17 cellular contexts compared by ENCODE assay signal in the genomic region with DNA sequence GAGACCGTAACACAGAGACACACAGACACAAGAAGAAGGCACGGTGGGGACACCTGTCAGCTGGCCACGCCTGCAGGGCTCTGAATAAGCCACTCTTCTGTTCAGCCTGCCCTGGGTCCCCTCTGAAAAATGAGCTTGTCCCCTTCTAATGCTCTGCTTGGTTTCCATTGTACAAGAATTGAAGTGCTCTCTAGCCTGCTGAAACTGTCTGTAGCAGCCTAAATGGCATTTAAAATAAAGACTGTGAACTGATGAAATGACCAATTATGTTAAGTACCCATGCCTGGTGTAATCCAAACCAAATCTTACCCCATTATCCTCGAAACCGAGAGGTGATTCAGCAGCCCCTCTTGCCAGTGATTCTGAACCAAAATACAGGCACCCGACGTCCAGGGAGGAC.
A peak's percentile ranks its signal among the peaks of the same experiment; 100 is the strongest.
DNase-seq lines count a peak whose midpoint lies in the region; ATAC-seq, FAIRE-seq and TF ChIP-seq lines count a peak whose summit lies in the region.
"Had no signal": no experiment of that assay in that cellular context is flagged by ENCODE, and none has a peak within 500 bp of the region (broad histone marks: within the 10 kb centered on the region; RNA-seq: fewer than 3 reads in every experiment).

No MANE protein-coding gene starts in this region.

- no peak overlapping the region for H3K9ac ChIP-seq in mesenchymal stem cell (ENCODE audit: low read length)

- H3K4me1 Mint-ChIP-seq in central memory CD8-positive, alpha-beta T cell: peaks cover 70% of the 10 kb centered on the region

- in situ Hi-C loops in G401 (cut with HindIII; ENCODE audit: low sequenced_read_pairs): no loop called here

- no peak overlapping the region for H2BK12ac ChIP-seq in mesenchymal stem cell (ENCODE audit: low read length in 2 of 2)

- no peaks in the 10 kb centered on the region for H3K27me3 Mint-ChIP-seq in central memory CD8-positive, alpha-beta T cell

- H2BK5ac ChIP-seq in mesenchymal stem cell (ENCODE audit: low read depth, low read length, poor library complexity, severe bottlenecking): no peak overlapping the region

- H3K9me3 Mint-ChIP-seq in central memory CD8-positive, alpha-beta T cell: no peaks in the 10 kb centered on the region
- H3K9me3 Mint-ChIP-seq: nephron progenitor cell had no signal

- no peak for TF ChIP-seq POLR2A in GM12891 (IDR thresholded peaks at IDR 0.05; ENCODE audit: low read depth, low read length)

- no peaks in the 10 kb centered on the region for H3K9me3 ChIP-seq in mesenchymal stem cell (ENCODE audit: control insufficient read depth, low read length)
- H3K9me3 ChIP-seq: BE2C, testis had no signal

- H3K27ac ChIP-seq in mesenchymal stem cell (ENCODE audit: low read length, poor library complexity, severe bottlenecking): no peak overlapping the region
- H3K27ac ChIP-seq: testis, WERI-Rb-1 had no signal

- no peaks in the 10 kb centered on the region for H3K27me3 ChIP-seq in mesenchymal stem cell (ENCODE audit: control insufficient read depth in 1 of 2, insufficient read depth in 1 of 2, low read length in 2 of 2)
- H3K27me3 ChIP-seq: BE2C, testis had no signal

- H3K4me3 Mint-ChIP-seq in central memory CD8-positive, alpha-beta T cell: no peak overlapping the region
- H3K4me3 Mint-ChIP-seq: nephron progenitor cell had no signal

- no peak for ATAC-seq in central memory CD8-positive, alpha-beta T cell (replicated peaks; ENCODE audit: extremely low read depth, poor library complexity, severe bottlenecking)

- peaks cover 50% of the 10 kb centered on the region for H3K79me1 ChIP-seq in mesenchymal stem cell (replicated peaks; ENCODE audit: low read length, poor library complexity, severe bottlenecking)

- no peak overlapping the region for H3K18ac ChIP-seq in mesenchymal stem cell (ENCODE audit: low read depth in 1 of 2, low read length in 2 of 2)

- no peak overlapping the region for H2BK120ac ChIP-seq in mesenchymal stem cell (ENCODE audit: low read depth, low read length)

- no peak overlapping the region for H3K14ac ChIP-seq in mesenchymal stem cell (ENCODE audit: low read length in 2 of 2)

- H2AK5ac ChIP-seq in mesenchymal stem cell (ENCODE audit: low read length, severe bottlenecking): no peak overlapping the region

- WGBS in mesenchymal stem cell: 94% methylated on average over 7 of the region's 7 CpGs

- peaks cover 7 to 13% of the 10 kb centered on the region in 2 experiments for H3K36me3 ChIP-seq in mesenchymal stem cell (ENCODE audit: control insufficient read depth in 1 of 2, insufficient read depth in 2 of 2, low read depth in 1 of 2, low read length in 2 of 2)
- H3K36me3 ChIP-seq: BE2C, WERI-Rb-1 had no signal

- no peak overlapping the region for H3K4ac ChIP-seq in mesenchymal stem cell (ENCODE audit: low read depth in 1 of 2, low read length in 2 of 2)

- no peak overlapping the region for H3K4me3 ChIP-seq in mesenchymal stem cell (ENCODE audit: insufficient read depth in 1 of 2, low read depth in 1 of 2, low read length in 2 of 2)
- H3K4me3 ChIP-seq: testis had no signal

- no peak overlapping the region for H2AFZ ChIP-seq in mesenchymal stem cell (ENCODE audit: low read depth, low read length)

- peaks cover 16% of the 10 kb centered on the region for H3K36me3 Mint-ChIP-seq in central memory CD8-positive, alpha-beta T cell (ENCODE audit: insufficient read depth)

- no peak overlapping the region for H3K4me2 ChIP-seq in mesenchymal stem cell (ENCODE audit: low read length, poor library complexity, severe bottlenecking)

- H3K23ac ChIP-seq in mesenchymal stem cell (ENCODE audit: low read length in 2 of 2): no peak overlapping the region

- no peak overlapping the region for H4K8ac ChIP-seq in mesenchymal stem cell (ENCODE audit: low read length)

- peak overlapping the region; percentile 85 for H3K27ac Mint-ChIP-seq in central memory CD8-positive, alpha-beta T cell (ENCODE audit: low read depth)

- no peak for TF ChIP-seq CTCF in D721Med (IDR thresholded peaks at IDR 0.05; ENCODE audit: insufficient read depth, missing control alignments)

- H4K91ac ChIP-seq in mesenchymal stem cell (ENCODE audit: low read length): no peak overlapping the region

- peak; percentile 29 for DNase-seq in G401 (ENCODE audit: low spot score)
- peak; percentile 73 for DNase-seq in NCI-H1105 (lab: John Stamatoyannopoulos, UW)
- DNase-seq in NCI-H748 treated with DMSO at 0.1 percent for 48 hours (lab: John Stamatoyannopoulos, UW): peak; percentile 14
- DNase-seq in central memory CD8-positive, alpha-beta T cell (ENCODE audit: low spot score in 2 of 2): no peak
- DNase-seq in NAMALWA (ENCODE audit: low spot score): no peak
- DNase-seq in D721Med (ENCODE audit: insufficient read length, low spot score): no peak
- no peak for DNase-seq in mesenchymal stem cell
- no peak for DNase-seq in GM12891 (ENCODE audit: insufficient read length, low spot score)
- DNase-seq: amygdala, BE2C, DMS 273 treated with DMSO at 0.1 percent for 48 hours, MV-4-11, NCI-H526, nephron progenitor cell, RPMI8226, testis, WERI-Rb-1 had no signal

- no peak overlapping the region for H2BK15ac ChIP-seq in mesenchymal stem cell (ENCODE audit: low read depth, poor library complexity, severe bottlenecking)

- peaks cover 3% of the 10 kb centered on the region for H3K4me1 ChIP-seq in mesenchymal stem cell (ENCODE audit: control insufficient read depth, insufficient read depth, low read depth, low read length)
- H3K4me1 ChIP-seq: BE2C had no signal

- FAIRE-seq in D721Med (lab: Jason Lieb, UNC): no peak
- FAIRE-seq in GM12891 (lab: Jason Lieb, UNC): no peak

TF ChIP-seq in GM12891, 5 proteins besides CTCF, POLR2A, EP300 and RAD21:
- no peak for TF ChIP-seq TAF1 (IDR thresholded peaks at IDR 0.05; ENCODE audit: low read depth, low read length)
- no peak for TF ChIP-seq POU2F2 (IDR thresholded peaks at IDR 0.05; ENCODE audit: low read depth, low read length)
- TF ChIP-seq PAX5 (IDR thresholded peaks at IDR 0.05; ENCODE audit: insufficient read depth, low read length, severe bottlenecking): no peak
- TF ChIP-seq POLR2AphosphoS5 (IDR thresholded peaks at IDR 0.05; ENCODE audit: low read depth, low read length): no peak
- TF ChIP-seq SPI1 (IDR thresholded peaks at IDR 0.05; ENCODE audit: low read depth, low read length): no peak
TF ChIP-seq in GM12891: peak in this region for 0.

Comparison
In these comparisons a context has a peak if more than half of its experiments do, and no peak if none do; other contexts are left out.
1. DNase-seq: peak in G401 (single experiment), NCI-H1105 (single experiment) and NCI-H748 treated with DMSO at 0.1 percent for 48 hours (single experiment); none in central memory CD8-positive, alpha-beta T cell (0 of 2), NAMALWA (single experiment), D721Med (single experiment), mesenchymal stem cell (single experiment) and GM12891 (single experiment).